Comparison of ENCODE assay signal across 8 cellular contexts in the genomic region with DNA sequence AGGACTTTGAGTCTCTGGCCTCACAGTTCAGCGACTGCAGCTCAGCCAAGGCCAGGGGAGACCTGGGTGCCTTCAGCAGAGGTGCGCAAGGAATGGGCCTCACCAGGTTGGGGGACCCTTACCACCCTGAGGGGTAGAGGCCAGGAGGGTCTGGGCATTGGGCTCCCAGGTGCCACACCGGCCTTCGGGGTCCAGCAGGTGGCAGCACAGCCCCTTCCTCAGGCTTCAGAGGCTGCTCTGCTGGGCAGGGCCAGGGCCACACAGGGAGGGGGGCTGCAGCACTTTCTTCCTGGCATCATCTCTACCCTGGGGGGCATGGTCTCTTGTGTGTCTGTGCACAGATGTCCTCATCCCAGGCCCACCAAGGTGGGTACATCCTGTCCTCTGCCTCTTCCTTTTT. TPM values are rescaled to one million over a fixed set of nuclear protein-coding genes. Genes with fewer than 3 reads are reported as not detected.
A peak's percentile ranks its signal among the peaks of the same experiment; 100 is the strongest.
DNase-seq lines count a peak whose midpoint lies in the region; ATAC-seq and TF ChIP-seq lines count a peak whose summit lies in the region.

No MANE protein-coding gene starts in this region.

- H3K27me3 ChIP-seq in OCI-LY3 (ENCODE audit: low read depth, low read length): no peaks in the 10 kb centered on the region
- H3K27me3 ChIP-seq in body of pancreas: no peaks in the 10 kb centered on the region
- no peaks in the 10 kb centered on the region for H3K27me3 ChIP-seq in neural cell (ENCODE audit: insufficient read depth, low read depth, low read length)
- H3K27me3 ChIP-seq in ovary: no peaks in the 10 kb centered on the region

- no peak overlapping the region for H3K4me3 ChIP-seq in OCI-LY3 (ENCODE audit: low read length)
- H3K4me3 ChIP-seq in body of pancreas: no peak overlapping the region
- H3K4me3 ChIP-seq in neural cell (ENCODE audit: low read length): no peak overlapping the region
- H3K4me3 ChIP-seq in ovary: no peak overlapping the region

- no peak overlapping the region for H3K27ac ChIP-seq in OCI-LY3 (ENCODE audit: low read length)
- no peak overlapping the region for H3K27ac ChIP-seq in body of pancreas
- H3K27ac ChIP-seq in neural cell (ENCODE audit: low read length): no peak overlapping the region
- H3K27ac ChIP-seq in ovary: no peak overlapping the region

- H3K36me3 ChIP-seq in OCI-LY3 (replicated peaks; ENCODE audit: low read depth, low read length): peaks cover 37% of the 10 kb centered on the region
- H3K36me3 ChIP-seq in body of pancreas (replicated peaks in 1 of 2; ENCODE audit: insufficient read depth in 1 of 2, low read depth in 2 of 2): peaks cover 0 to 2% of the 10 kb centered on the region in 2 donors
- H3K36me3 ChIP-seq in neural cell (ENCODE audit: insufficient read depth, low read length): no peaks in the 10 kb centered on the region
- H3K36me3 ChIP-seq in ovary: no peaks in the 10 kb centered on the region

- no peak for TF ChIP-seq POLR2A in body of pancreas (IDR thresholded peaks at IDR 0.05)
- TF ChIP-seq POLR2A in ovary (IDR thresholded peaks at IDR 0.05): no peak

- H3K9me3 ChIP-seq in OCI-LY3 (ENCODE audit: insufficient read depth, low read length): no peaks in the 10 kb centered on the region
- H3K9me3 ChIP-seq in body of pancreas: no peaks in the 10 kb centered on the region
- no peaks in the 10 kb centered on the region for H3K9me3 ChIP-seq in neural cell (ENCODE audit: low read length)
- H3K9me3 ChIP-seq in ovary: no peaks in the 10 kb centered on the region

- H2AFZ ChIP-seq in OCI-LY3 (ENCODE audit: low read depth, low read length): no peak overlapping the region
- no peak overlapping the region for H2AFZ ChIP-seq in neural cell (ENCODE audit: low read depth, low read length)

- H3K9me2 ChIP-seq in neural cell (ENCODE audit: insufficient read depth, low read length): no peaks in the 10 kb centered on the region

- 78% methylated on average over 2 of the region's 4 CpGs; no CpG with 5 or more reads in 1 of the 2 donors for WGBS in body of pancreas, 2 donors
- WGBS in ovary, 3 donors: 64 to 96% (median 75%) methylated on average over 4 of the region's 4 CpGs

- TF ChIP-seq RAD21 in neural cell (conservative IDR thresholded peaks at IDR 0.05): peak; percentile 53

- no peak for ATAC-seq in body of pancreas

- H3K79me2 ChIP-seq in OCI-LY3 (ENCODE audit: low read length) (peaks cover 14% of the 10 kb centered on the region; the same call in 1 of the 2 replicates), neural cell (replicated peaks; ENCODE audit: insufficient read depth, low read length) (no peaks in the 10 kb centered on the region)

- H3K4me1 ChIP-seq in OCI-LY3 (ENCODE audit: low read length) (peaks cover 4% of the 10 kb centered on the region; the same call in 1 of the 2 replicates), body of pancreas (no peaks in the 10 kb centered on the region), ovary (ENCODE audit: insufficient read depth) (peaks cover 1% of the 10 kb centered on the region)

- DNase-seq in GM10266 (ENCODE audit: extremely low spot score): no peak
- peak in 1 of 4 donors; percentile 34 for DNase-seq in body of pancreas
- DNase-seq in NCI-H2107 treated with DMSO at 0.1 percent for 48 hours (lab: John Stamatoyannopoulos, UW; ENCODE audit: unreplicated experiment): no peak
- no peak for DNase-seq in hepatic stellate cell (ENCODE audit: low spot score)
- no peak for DNase-seq in mesenteric fat pad (ENCODE audit: low spot score)
- no peak for DNase-seq in ovary

- no peak for TF ChIP-seq EP300 in neural cell (conservative IDR thresholded peaks at IDR 0.05; ENCODE audit: poor library complexity, severe bottlenecking)
- no peak for TF ChIP-seq EP300 in ovary (IDR thresholded peaks at IDR 0.05)

- H3F3A ChIP-seq in neural cell (ENCODE audit: insufficient read depth, low read length, poor library complexity, severe bottlenecking): no peaks in the 10 kb centered on the region

- H4K20me1 ChIP-seq in OCI-LY3 (ENCODE audit: insufficient read depth, low read length) (peaks cover 18% of the 10 kb centered on the region; the same call in 1 of the 2 replicates), neural cell (ENCODE audit: insufficient read depth) (no peaks in the 10 kb centered on the region)

- no peak overlapping the region for H3K4me2 ChIP-seq in OCI-LY3 (ENCODE audit: low read length)
- no peak overlapping the region for H3K4me2 ChIP-seq in neural cell (ENCODE audit: low read length)

- intact Hi-C loops in body of pancreas (cut with DNase I): no loop called here
- intact Hi-C loops in ovary (cut with DNase I): no loop called here

- TF ChIP-seq CTCF in GM10266 (IDR thresholded peaks at IDR 0.05; ENCODE audit: control insufficient read depth, insufficient read depth, low read depth, missing control alignments): peak; percentile 50
- peak; percentile 64 for TF ChIP-seq CTCF in OCI-LY3 (IDR thresholded peaks at IDR 0.05; ENCODE audit: low read depth, low read length)
- peak in 4 of 7 experiments; percentile 13 to 20 (median 18) for TF ChIP-seq CTCF in body of pancreas (IDR thresholded peaks at IDR 0.05)
- peak; percentile 63 for TF ChIP-seq CTCF in neural cell (IDR thresholded peaks at IDR 0.05; ENCODE audit: poor library complexity, severe bottlenecking)
- no peak for TF ChIP-seq CTCF in ovary (IDR thresholded peaks at IDR 0.05)

- H3K9ac ChIP-seq in OCI-LY3 (ENCODE audit: low read length): no peak overlapping the region
- H3K9ac ChIP-seq in neural cell (ENCODE audit: low read length): no peak overlapping the region

TF ChIP-seq in neural cell, 6 proteins besides CTCF, POLR2A, EP300 and RAD21:
- TF ChIP-seq POLR2AphosphoS5 (IDR thresholded peaks at IDR 0.05) (no peak), SMC3 (conservative IDR thresholded peaks at IDR 0.05; ENCODE audit: poor library complexity) (peak; percentile 54), EZH2 (IDR thresholded peaks at IDR 0.05; ENCODE audit: borderline replicate concordance, insufficient read depth, low read length, poor library complexity, severe bottlenecking) (no peak)

RNA-seq across cellular contexts. Expression of a gene that starts 12.9 kb away (rescaled TPM):
- total RNA-seq in body of pancreas (10 to 100 TPM; 22.7 to 27.0 TPM), mesenteric fat pad (52.0 TPM), ovary (10 to 100 TPM; 49.2 to 70.9 (median 61.0) TPM)
- polyA plus RNA-seq in neural cell (268 and 288 TPM in 2 replicates), ovary (10 to 100 TPM in 1 of 2 donors, 1 to 10 TPM in 1; 6.3 to 94.2 TPM)
- 88.4 and 94.9 TPM in 2 replicates for polyA minus RNA-seq in neural cell

RNA-seq across cellular contexts. Expression of a gene that starts 20.3 kb away (rescaled TPM):
- total RNA-seq in body of pancreas: 100 to 1,000 TPM; 113 to 120 TPM
- 1,308 and 1,364 TPM in 2 replicates for polyA plus RNA-seq in neural cell
- 126 and 172 TPM in 2 replicates for polyA minus RNA-seq in neural cell
- 263 TPM for total RNA-seq in mesenteric fat pad
- total RNA-seq in ovary: 100 to 1,000 TPM; 217 to 412 (median 255) TPM
- polyA plus RNA-seq in ovary: 100 to 1,000 TPM; 315 to 492 TPM

RNA-seq across cellular contexts. Expression of a gene that starts 29.2 kb away (rescaled TPM):
- total RNA-seq in body of pancreas (10 to 100 TPM; 16.1 to 25.4 TPM), mesenteric fat pad (23.0 TPM), ovary (10 to 100 TPM; 22.3 to 34.4 (median 27.7) TPM)
- polyA plus RNA-seq in neural cell (31.5 and 31.9 TPM in 2 replicates), ovary (10 to 100 TPM; 18.3 to 24.0 TPM)
- 23.6 and 32.9 TPM in 2 replicates for polyA minus RNA-seq in neural cell

Comparison
In these comparisons a context has a peak if more than half of its experiments do, and no peak if none do; other contexts are left out.
1. CTCF ChIP-seq: peak in GM10266 (single experiment), OCI-LY3 (single experiment), body of pancreas (4 of 7) and neural cell (single experiment); none in ovary (0 of 3).